Comparison of ENCODE assay signal across 9 cellular contexts in the genomic region with DNA sequence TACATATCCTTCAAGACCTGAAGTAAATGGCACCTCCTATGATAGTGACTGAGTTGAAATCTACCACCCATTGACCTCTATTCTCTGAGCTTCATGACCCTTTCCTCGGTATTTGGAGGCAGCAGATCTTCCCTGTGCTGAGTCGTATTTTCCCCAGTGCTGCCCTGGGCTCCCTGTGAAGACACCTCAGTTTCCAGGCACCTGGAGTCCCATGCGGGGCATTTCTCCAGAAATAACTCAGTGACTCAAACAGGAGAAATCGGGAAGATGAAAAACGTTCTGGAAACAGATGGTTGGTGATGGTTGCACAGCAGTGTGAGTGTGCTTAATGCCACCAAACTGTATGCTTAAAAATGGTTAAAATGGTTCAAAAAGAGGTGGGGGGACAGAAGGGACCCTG. TPM values are rescaled to one million over a fixed set of nuclear protein-coding genes. Genes with fewer than 3 reads are reported as not detected.
"Had no signal": no experiment of that assay in that cellular context is flagged by ENCODE, and none has a peak within 500 bp of the region (broad histone marks: within the 10 kb centered on the region; RNA-seq: fewer than 3 reads in every experiment).

No MANE protein-coding gene starts in this region.

- H3K27ac ChIP-seq: GM23248, HL-60 had no signal

- H2AFZ ChIP-seq: GM23248 had no signal

- H3K4me3 ChIP-seq: GM23248 had no signal

- DNase-seq: GM23248, GOT3, H9, HCEC 1CT, HFFc6 had no signal

- H3K9ac ChIP-seq: GM23248 had no signal

RNA-seq across cellular contexts. Expression of gene SMYD1, which starts 18.0 kb away (rescaled TPM):
- total RNA-seq: GM23248, H9, HepG2, HFFc6, HT1080 had no signal
- polyA plus RNA-seq: GM23248, HepG2, IgD-negative memory B cell had no signal

RNA-seq across cellular contexts. Expression of gene FABP1, which starts 42.3 kb away (rescaled TPM):
- total RNA-seq: GM23248, H9, HFFc6, HT1080 had no signal
- polyA plus RNA-seq: GM23248, IgD-negative memory B cell had no signal
